8 cellular contexts compared by ENCODE assay signal in genomic region chr22:38569181-38569971, GRCh38. TPM values are rescaled to one million over a fixed set of nuclear protein-coding genes. Genes with fewer than 3 reads are reported as not detected.
DNase-seq lines count a peak whose midpoint lies in the region; ATAC-seq and TF ChIP-seq lines count a peak whose summit lies in the region.

No MANE protein-coding gene starts in this region.

- no peaks in the 10 kb centered on the region for H4K20me1 ChIP-seq in OCI-LY3 (ENCODE audit: insufficient read depth, low read length)

- peak overlapping the region; percentile 40 for H3K27ac ChIP-seq in OCI-LY3 (ENCODE audit: low read length)

- peak overlapping the region; percentile 84 to 92 for H3K27ac Mint-ChIP-seq in natural killer cell treated with Interleukin-12 subunit alpha and Interleukin-12 subunit beta and Interleukin-15 and Interleukin-18, amount 100 ng/mL, for 72 hours

- H3K9ac ChIP-seq in OCI-LY3 (ENCODE audit: low read length) (peak overlapping the region; percentile 87), endocrine pancreas (ENCODE audit: control insufficient read depth, insufficient read depth, low read length) (peak overlapping the region; percentile 73)

- ATAC-seq in natural killer cell treated with Interleukin-12 subunit alpha and Interleukin-12 subunit beta and Interleukin-15 and Interleukin-18, amount 100 ng/mL, for 72 hours = no peak

- no peaks in the 10 kb centered on the region for H3K27me3 Mint-ChIP-seq in natural killer cell treated with Interleukin-12 subunit alpha and Interleukin-12 subunit beta and Interleukin-15 and Interleukin-18, amount 100 ng/mL, for 72 hours

- H3K36me3 Mint-ChIP-seq in natural killer cell treated with Interleukin-12 subunit alpha and Interleukin-12 subunit beta and Interleukin-15 and Interleukin-18, amount 100 ng/mL, for 72 hours = no peaks in the 10 kb centered on the region

- peaks cover 14 to 24% of the 10 kb centered on the region in 2 donors for H3K4me1 Mint-ChIP-seq in natural killer cell treated with Interleukin-12 subunit alpha and Interleukin-12 subunit beta and Interleukin-15 and Interleukin-18, amount 100 ng/mL, for 72 hours (ENCODE audit: low read depth in 2 of 2)

- H3K4me2 ChIP-seq in OCI-LY3 (ENCODE audit: low read length) = peak overlapping the region; percentile 93

- H3K36me3 ChIP-seq in OCI-LY3 (replicated peaks; ENCODE audit: low read depth, low read length) (peaks cover 4% of the 10 kb centered on the region), endocrine pancreas (ENCODE audit: control insufficient read depth, insufficient read depth, low read length) (no peaks in the 10 kb centered on the region)

- peaks cover 3% of the 10 kb centered on the region; the same call in 1 of the 2 replicates for H3K27me3 ChIP-seq in OCI-LY3 (ENCODE audit: low read depth, low read length)
- no peaks in the 10 kb centered on the region for H3K27me3 ChIP-seq in endocrine pancreas (ENCODE audit: control insufficient read depth, insufficient read depth, low read length)

- H3K4me3 ChIP-seq in OCI-LY3 (ENCODE audit: low read length) = peak overlapping the region; percentile 88
- H3K4me3 ChIP-seq in endocrine pancreas (ENCODE audit: control insufficient read depth, insufficient read depth, low read length) = no peak overlapping the region

- H3K9me3 Mint-ChIP-seq in natural killer cell treated with Interleukin-12 subunit alpha and Interleukin-12 subunit beta and Interleukin-15 and Interleukin-18, amount 100 ng/mL, for 72 hours = no peaks in the 10 kb centered on the region

- no peaks in the 10 kb centered on the region for H3K79me2 ChIP-seq in OCI-LY3 (ENCODE audit: low read length)

- DNase-seq in activated CD4-positive, alpha-beta T cell treated with anti-CD3 and anti-CD28 coated beads for 1 hour = peak; percentile 8
- DNase-seq in activated CD4-positive, alpha-beta T cell treated with anti-CD3 and anti-CD28 coated beads for 4 hours = no peak
- DNase-seq in natural killer cell treated with Interleukin-12 subunit alpha and Interleukin-12 subunit beta and Interleukin-15 and Interleukin-18, amount 100 ng/mL, for 72 hours (ENCODE audit: low spot score) = no peak
- no peak for DNase-seq in middle frontal gyrus (ENCODE audit: extremely low spot score, low spot score)
- DNase-seq in cortex of kidney (lab: John Stamatoyannopoulos, UW) = no peak
- DNase-seq in HPDE6-E6E7 (ENCODE audit: extremely low spot score) = no peak

- TF ChIP-seq CTCF in OCI-LY3 (IDR thresholded peaks at IDR 0.05; ENCODE audit: low read depth, low read length) = no peak

- H3K9me3 ChIP-seq in OCI-LY3 (ENCODE audit: insufficient read depth, low read length) = no peaks in the 10 kb centered on the region
- H3K9me3 ChIP-seq in endocrine pancreas (ENCODE audit: control insufficient read depth, low read length) = no peaks in the 10 kb centered on the region

- H2AFZ ChIP-seq in OCI-LY3 (ENCODE audit: low read depth, low read length) = peak overlapping the region; percentile 79

- H3K4me3 Mint-ChIP-seq in natural killer cell treated with Interleukin-12 subunit alpha and Interleukin-12 subunit beta and Interleukin-15 and Interleukin-18, amount 100 ng/mL, for 72 hours = peak overlapping the region; percentile 99

- peaks cover 10% of the 10 kb centered on the region for H3K4me1 ChIP-seq in OCI-LY3 (ENCODE audit: low read length)
- peaks cover 6% of the 10 kb centered on the region for H3K4me1 ChIP-seq in endocrine pancreas (ENCODE audit: control insufficient read depth, insufficient read depth, low read length)

RNA-seq across cellular contexts. Expression of gene DMC1, which starts 0.6 kb away (rescaled TPM):
- total RNA-seq in natural killer cell treated with Interleukin-12 subunit alpha and Interleukin-12 subunit beta and Interleukin-15 and Interleukin-18, amount 100 ng/mL, for 72 hours = 10 to 100 TPM in 1 of 2 donors, 1 to 10 TPM in 1; 4.6 to 11.5 TPM
